In genomic region chr1:3248416-3249141, GRCh38 we compare ENCODE assay signal across 14 cellular contexts.
"Had no signal": no experiment of that assay in that cellular context is flagged by ENCODE, and none has a peak within 500 bp of the region (broad histone marks: within the 10 kb centered on the region; RNA-seq: fewer than 3 reads in every experiment).

No MANE protein-coding gene starts in this region.

- H3K27ac ChIP-seq: left ventricle myocardium inferior, transverse colon had no signal

- H3K4me3 Mint-ChIP-seq: activated CD4-positive, alpha-beta T cell treated with anti-CD3 and anti-CD28 coated beads, Interleukin-2, amount 10 ng/mL, durations not matched to agents 7 days and 5 days; activated naive CD8-positive, alpha-beta T cell; activated T-cell treated with anti-CD3 and anti-CD28 coated beads, Interleukin-2, amount 50 U/mL, for 72 hours; natural killer cell; stimulated activated naive B cell treated with anti-CD40 and anti-IgM and Interleukin-4, amounts not matched to agents 10 μg/mL and 1 μg/mL and 100 μg/mL, for 72 hours; T-helper 2 cell treated with Interferon-gamma antibody and Interleukin-4, amounts not matched to agents 5 μg/mL and 100 μg/mL, for 36 hours had no signal

- H3K9me3 Mint-ChIP-seq: activated CD4-positive, alpha-beta T cell treated with anti-CD3 and anti-CD28 coated beads, Interleukin-2, amount 10 ng/mL, durations not matched to agents 7 days and 5 days; activated T-cell treated with anti-CD3 and anti-CD28 coated beads, Interleukin-2, amount 50 U/mL, for 72 hours; natural killer cell; stimulated activated naive B cell treated with anti-CD40 and anti-IgM and Interleukin-4, amounts not matched to agents 10 μg/mL and 1 μg/mL and 100 μg/mL, for 72 hours; T-helper 2 cell treated with Interferon-gamma antibody and Interleukin-4, amounts not matched to agents 5 μg/mL and 100 μg/mL, for 36 hours had no signal

- DNase-seq: activated CD4-positive, alpha-beta T cell treated with anti-CD3 and anti-CD28 coated beads, Interleukin-2, amount 10 ng/mL, durations not matched to agents 7 days and 5 days; activated CD8-positive, alpha-beta memory T cell treated with anti-CD3 and anti-CD28 coated beads, Interleukin-2, amount 50 U/mL, for 48 hours; activated gamma-delta T cell; activated T-cell treated with anti-CD3 and anti-CD28 coated beads, Interleukin-2, amount 50 U/mL, for 72 hours; amniotic stem cell; islet precursor cell; left ventricle myocardium inferior; natural killer cell; stimulated activated CD4-positive, alpha-beta T cell treated with anti-CD3 and anti-CD28 coated beads, Interleukin-2, amount 100 ng/mL, for 48 hours; stimulated activated naive B cell treated with anti-CD40 and anti-IgM and Interleukin-4, amounts not matched to agents 10 μg/mL and 1 μg/mL and 100 μg/mL, for 72 hours; transverse colon had no signal

- H3K9me3 ChIP-seq: left ventricle myocardium inferior, transverse colon had no signal

- H3K27ac Mint-ChIP-seq: activated CD4-positive, alpha-beta T cell treated with anti-CD3 and anti-CD28 coated beads, Interleukin-2, amount 10 ng/mL, durations not matched to agents 7 days and 5 days; activated naive CD8-positive, alpha-beta T cell; activated T-cell treated with anti-CD3 and anti-CD28 coated beads, Interleukin-2, amount 50 U/mL, for 72 hours; natural killer cell; stimulated activated naive B cell treated with anti-CD40 and anti-IgM and Interleukin-4, amounts not matched to agents 10 μg/mL and 1 μg/mL and 100 μg/mL, for 72 hours; T-helper 2 cell treated with Interferon-gamma antibody and Interleukin-4, amounts not matched to agents 5 μg/mL and 100 μg/mL, for 36 hours had no signal

- ATAC-seq: activated T-cell treated with anti-CD3 and anti-CD28 coated beads, Interleukin-2, amount 50 U/mL, for 72 hours; esophagus mucosa; natural killer cell; stimulated activated naive B cell treated with anti-CD40 and anti-IgM and Interleukin-4, amounts not matched to agents 10 μg/mL and 1 μg/mL and 100 μg/mL, for 72 hours had no signal

- H3K36me3 ChIP-seq: left ventricle myocardium inferior, transverse colon had no signal

- H3K4me3 ChIP-seq: left ventricle myocardium inferior, transverse colon had no signal

- H3K36me3 Mint-ChIP-seq: activated naive CD8-positive, alpha-beta T cell; natural killer cell; stimulated activated naive B cell treated with anti-CD40 and anti-IgM and Interleukin-4, amounts not matched to agents 10 μg/mL and 1 μg/mL and 100 μg/mL, for 72 hours had no signal

- H3K4me1 Mint-ChIP-seq: activated CD4-positive, alpha-beta T cell treated with anti-CD3 and anti-CD28 coated beads, Interleukin-2, amount 10 ng/mL, durations not matched to agents 7 days and 5 days; natural killer cell had no signal
